1 cellular context compared by ENCODE assay signal in genomic region chr11:6315811-6316425, GRCh38.
TF ChIP-seq lines count a peak whose summit lies in the region.

No MANE protein-coding gene starts in this region.

TF ChIP-seq in K562, 482 proteins besides CTCF, POLR2A, EP300 and RAD21:
- TF ChIP-seq EZH2 (IDR thresholded peaks at IDR 0.05; ENCODE audit: borderline replicate concordance, low read depth, low read length) = 0 out of 2 replicates have a peak, but pooled peaks have one; percentile 71
- TF ChIP-seq PHB2 (IDR thresholded peaks at IDR 0.05; ENCODE audit: low read depth) = no peak
- TF ChIP-seq RB1 (IDR thresholded peaks at IDR 0.05; ENCODE audit: low read depth) = peak; percentile 28; the same call in 1 of the 2 replicates
- peak; percentile 60; the same call in 1 of the 2 replicates for TF ChIP-seq STAG1 (CRISPR knock-in tag; IDR thresholded peaks at IDR 0.05; ENCODE audit: borderline replicate concordance)
- TF ChIP-seq EP400 (IDR thresholded peaks at IDR 0.05) = no peak
- TF ChIP-seq DEAF1 (CRISPR knock-in tag; IDR thresholded peaks at IDR 0.05) = peak; percentile 61
- TF ChIP-seq EGR1 (conservative IDR thresholded peaks at IDR 0.05) = peak; percentile 48; the same call in 1 of the 2 replicates
- peak; percentile 82 for TF ChIP-seq SMC3 (conservative IDR thresholded peaks at IDR 0.05; ENCODE audit: insufficient read depth, low read depth, low read length)
- peak; percentile 27; the same call in 1 of the 2 replicates for TF ChIP-seq CTBP1 (IDR thresholded peaks at IDR 0.05; ENCODE audit: borderline replicate concordance)
- TF ChIP-seq ARID2 (IDR thresholded peaks at IDR 0.05) = 0 out of 2 replicates have a peak, but pooled peaks have one; percentile 11
- TF ChIP-seq TBL1XR1 (IDR thresholded peaks at IDR 0.05; ENCODE audit: low read length in 2 of 2) = 0 out of 4 replicates have a peak, but pooled peaks of 1 of the 2 experiments have one; percentile 12
- TF ChIP-seq ZNF431 (CRISPR knock-in tag; IDR thresholded peaks at IDR 0.05) = no peak
